In the genomic region with DNA sequence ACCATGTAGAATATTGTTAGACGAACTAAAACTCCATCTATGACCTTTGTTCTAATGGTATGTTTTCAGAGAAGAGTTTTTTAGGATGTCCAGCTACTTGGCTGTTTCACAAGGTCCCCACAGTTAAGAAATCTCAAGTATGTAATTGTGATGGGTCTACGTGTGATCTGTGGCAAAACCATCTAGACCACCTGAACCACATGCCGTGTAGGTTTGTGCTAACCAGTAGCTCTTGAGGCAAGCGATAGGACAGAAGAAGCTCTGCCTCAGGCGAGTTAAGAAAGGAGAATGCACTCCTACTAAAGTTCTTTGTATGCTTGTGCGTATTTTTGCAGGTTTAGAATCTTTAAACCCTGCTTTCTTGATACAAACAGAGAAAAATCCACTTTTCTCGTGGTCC, we compare ENCODE assay signal across 21 cellular contexts.
"Had no signal": no experiment of that assay in that cellular context is flagged by ENCODE, and none has a peak within 500 bp of the region (broad histone marks: within the 10 kb centered on the region; RNA-seq: fewer than 3 reads in every experiment).

No MANE protein-coding gene starts in this region.

- H3K4me1 Mint-ChIP-seq: endodermal cell, mesothelial cell of epicardium had no signal

- H3K27me3 Mint-ChIP-seq: dendritic cell treated with granulocyte-macrophage colony-stimulating factor and Interleukin-4, amounts not matched to agents 40 ng/mL and 50 ng/mL, for 4 days; effector memory CD8-positive, alpha-beta T cell had no signal

- H3K9me3 ChIP-seq: colonic mucosa, esophagus squamous epithelium, gastroesophageal sphincter, heart left ventricle, left lung, lower lobe of right lung, mucosa of descending colon had no signal

- H3K4me1 ChIP-seq: colonic mucosa had no signal

- H3K9me3 Mint-ChIP-seq: dendritic cell treated with granulocyte-macrophage colony-stimulating factor and Interleukin-4, amounts not matched to agents 40 ng/mL and 50 ng/mL, for 4 days; effector memory CD8-positive, alpha-beta T cell; endodermal cell; mesothelial cell of epicardium had no signal

- DNase-seq: colonic mucosa; cortex of kidney; effector CD8-positive, alpha-beta T cell; effector memory CD8-positive, alpha-beta T cell; endodermal cell; erythroblast; esophagus squamous epithelium; foreskin fibroblast; heart left ventricle; left cardiac atrium; left lung; left ventricle myocardium superior; lower lobe of right lung; mesenchymal stem cell; mucosa of descending colon had no signal

- H3K4me3 Mint-ChIP-seq: dendritic cell treated with granulocyte-macrophage colony-stimulating factor and Interleukin-4, amounts not matched to agents 40 ng/mL and 50 ng/mL, for 4 days; effector memory CD8-positive, alpha-beta T cell; endodermal cell; mesothelial cell of epicardium had no signal

- H3K36me3 ChIP-seq: colonic mucosa had no signal

- H2AFZ ChIP-seq: hepatocyte had no signal

- H3K4me2 ChIP-seq: hepatocyte had no signal

- H3K27ac ChIP-seq: colonic mucosa, epithelial cell of prostate, esophagus squamous epithelium, gastroesophageal sphincter, heart left ventricle, hepatocyte, left lung, lower lobe of right lung had no signal

- ATAC-seq: effector memory CD8-positive, alpha-beta T cell; esophagus mucosa; gastroesophageal sphincter; heart left ventricle; left cardiac atrium; left lung; left ventricle myocardium superior; lower lobe of right lung; mucosa of descending colon had no signal

- H3K27me3 ChIP-seq: colonic mucosa, esophagus squamous epithelium, gastroesophageal sphincter, heart left ventricle, hepatocyte, left lung had no signal

- H3K36me3 Mint-ChIP-seq: mesothelial cell of epicardium had no signal

- H3K27ac Mint-ChIP-seq: effector memory CD8-positive, alpha-beta T cell; endodermal cell; mesothelial cell of epicardium had no signal

- H3K4me3 ChIP-seq: colonic mucosa, esophagus squamous epithelium, gastroesophageal sphincter, heart left ventricle, hepatocyte, left lung, lower lobe of right lung, mucosa of descending colon had no signal
